In the genomic region with DNA sequence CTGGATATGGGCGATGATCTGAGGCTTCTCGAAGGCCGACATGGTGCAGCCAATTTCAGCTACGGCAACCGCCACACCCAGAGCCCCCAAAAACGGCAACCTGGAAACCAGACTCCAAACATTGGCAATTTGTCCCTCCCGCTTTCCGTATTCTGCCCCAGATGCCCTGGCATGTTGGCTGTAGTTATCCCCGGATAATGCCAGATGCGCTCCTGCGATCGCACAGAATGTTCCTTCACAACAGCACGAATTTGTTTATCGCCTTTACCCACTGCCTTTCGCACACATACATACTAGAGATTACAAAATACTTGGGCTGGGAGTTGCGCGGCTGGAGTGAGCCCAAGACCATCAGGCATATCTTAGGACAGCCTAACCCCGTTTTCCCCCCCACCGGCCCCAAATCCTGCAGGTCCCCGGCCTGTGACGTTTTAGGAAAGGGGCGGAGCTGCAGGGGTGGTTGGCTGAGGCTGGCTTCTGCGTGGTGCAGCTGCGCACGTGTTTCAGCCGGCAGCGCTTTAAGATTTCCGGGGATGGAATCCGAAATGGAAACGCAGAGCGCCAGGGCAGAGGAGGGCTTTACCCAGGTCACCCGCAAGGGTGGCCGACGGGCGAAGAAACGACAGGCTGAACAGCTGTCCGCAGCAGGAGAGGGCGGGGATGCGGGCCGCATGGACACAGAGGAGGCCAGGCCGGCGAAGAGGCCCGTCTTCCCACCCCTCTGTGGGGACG, we compare ENCODE assay signal across 1 cellular context.
TF ChIP-seq lines count a peak whose summit lies in the region.

A gene (plus strand): TSS at position 487 of the 732 bp plus-strand sequence. CDS start 47 bp downstream, at position 534.

TF ChIP-seq in HepG2, 621 proteins besides CTCF, POLR2A, EP300 and RAD21 (continued from another document and continues in another):
- TF ChIP-seq, protein P1, sequence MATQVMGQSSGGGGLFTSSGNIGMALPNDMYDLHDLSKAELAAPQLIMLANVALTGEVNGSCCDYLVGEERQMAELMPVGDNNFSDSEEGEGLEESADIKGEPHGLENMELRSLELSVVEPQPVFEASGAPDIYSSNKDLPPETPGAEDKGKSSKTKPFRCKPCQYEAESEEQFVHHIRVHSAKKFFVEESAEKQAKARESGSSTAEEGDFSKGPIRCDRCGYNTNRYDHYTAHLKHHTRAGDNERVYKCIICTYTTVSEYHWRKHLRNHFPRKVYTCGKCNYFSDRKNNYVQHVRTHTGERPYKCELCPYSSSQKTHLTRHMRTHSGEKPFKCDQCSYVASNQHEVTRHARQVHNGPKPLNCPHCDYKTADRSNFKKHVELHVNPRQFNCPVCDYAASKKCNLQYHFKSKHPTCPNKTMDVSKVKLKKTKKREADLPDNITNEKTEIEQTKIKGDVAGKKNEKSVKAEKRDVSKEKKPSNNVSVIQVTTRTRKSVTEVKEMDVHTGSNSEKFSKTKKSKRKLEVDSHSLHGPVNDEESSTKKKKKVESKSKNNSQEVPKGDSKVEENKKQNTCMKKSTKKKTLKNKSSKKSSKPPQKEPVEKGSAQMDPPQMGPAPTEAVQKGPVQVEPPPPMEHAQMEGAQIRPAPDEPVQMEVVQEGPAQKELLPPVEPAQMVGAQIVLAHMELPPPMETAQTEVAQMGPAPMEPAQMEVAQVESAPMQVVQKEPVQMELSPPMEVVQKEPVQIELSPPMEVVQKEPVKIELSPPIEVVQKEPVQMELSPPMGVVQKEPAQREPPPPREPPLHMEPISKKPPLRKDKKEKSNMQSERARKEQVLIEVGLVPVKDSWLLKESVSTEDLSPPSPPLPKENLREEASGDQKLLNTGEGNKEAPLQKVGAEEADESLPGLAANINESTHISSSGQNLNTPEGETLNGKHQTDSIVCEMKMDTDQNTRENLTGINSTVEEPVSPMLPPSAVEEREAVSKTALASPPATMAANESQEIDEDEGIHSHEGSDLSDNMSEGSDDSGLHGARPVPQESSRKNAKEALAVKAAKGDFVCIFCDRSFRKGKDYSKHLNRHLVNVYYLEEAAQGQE (IDR thresholded peaks at IDR 0.05; ENCODE audit: borderline replicate concordance in 1 of 2, low read depth in 1 of 2, low read length in 2 of 2), result peak in 1 of 2 experiments; percentile 52; a peak in 1 of 4 replicates
- TF ChIP-seq, protein P2, sequence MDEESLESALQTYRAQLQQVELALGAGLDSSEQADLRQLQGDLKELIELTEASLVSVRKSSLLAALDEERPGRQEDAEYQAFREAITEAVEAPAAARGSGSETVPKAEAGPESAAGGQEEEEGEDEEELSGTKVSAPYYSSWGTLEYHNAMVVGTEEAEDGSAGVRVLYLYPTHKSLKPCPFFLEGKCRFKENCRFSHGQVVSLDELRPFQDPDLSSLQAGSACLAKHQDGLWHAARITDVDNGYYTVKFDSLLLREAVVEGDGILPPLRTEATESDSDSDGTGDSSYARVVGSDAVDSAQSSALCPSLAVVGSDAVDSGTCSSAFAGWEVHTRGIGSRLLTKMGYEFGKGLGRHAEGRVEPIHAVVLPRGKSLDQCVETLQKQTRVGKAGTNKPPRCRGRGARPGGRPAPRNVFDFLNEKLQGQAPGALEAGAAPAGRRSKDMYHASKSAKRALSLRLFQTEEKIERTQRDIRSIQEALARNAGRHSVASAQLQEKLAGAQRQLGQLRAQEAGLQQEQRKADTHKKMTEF (CRISPR knock-in tag; IDR thresholded peaks at IDR 0.05), result peak; percentile 60
- TF ChIP-seq RFX1 (IDR thresholded peaks at IDR 0.05), result no peak; the same call in 1 of the 2 replicates
- TF ChIP-seq, protein P3, sequence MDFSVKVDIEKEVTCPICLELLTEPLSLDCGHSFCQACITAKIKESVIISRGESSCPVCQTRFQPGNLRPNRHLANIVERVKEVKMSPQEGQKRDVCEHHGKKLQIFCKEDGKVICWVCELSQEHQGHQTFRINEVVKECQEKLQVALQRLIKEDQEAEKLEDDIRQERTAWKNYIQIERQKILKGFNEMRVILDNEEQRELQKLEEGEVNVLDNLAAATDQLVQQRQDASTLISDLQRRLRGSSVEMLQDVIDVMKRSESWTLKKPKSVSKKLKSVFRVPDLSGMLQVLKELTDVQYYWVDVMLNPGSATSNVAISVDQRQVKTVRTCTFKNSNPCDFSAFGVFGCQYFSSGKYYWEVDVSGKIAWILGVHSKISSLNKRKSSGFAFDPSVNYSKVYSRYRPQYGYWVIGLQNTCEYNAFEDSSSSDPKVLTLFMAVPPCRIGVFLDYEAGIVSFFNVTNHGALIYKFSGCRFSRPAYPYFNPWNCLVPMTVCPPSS (IDR thresholded peaks at IDR 0.05), result no peak
- peak; percentile 73; the same call in 1 of the 2 replicates for TF ChIP-seq ZNF850 (CRISPR knock-in tag; conservative IDR thresholded peaks at IDR 0.05)
- TF ChIP-seq ZNF790 (CRISPR knock-in tag; IDR thresholded peaks at IDR 0.05; ENCODE audit: borderline replicate concordance), result no peak
- peak; percentile 83 for TF ChIP-seq EED (CRISPR knock-in tag; IDR thresholded peaks at IDR 0.05)
- peak; percentile 27; the same call in 1 of the 2 replicates for TF ChIP-seq ETV6 (CRISPR knock-in tag; conservative IDR thresholded peaks at IDR 0.05)
- peak; percentile 78; the same call in 1 of the 2 replicates for TF ChIP-seq ZNF343 (CRISPR knock-in tag; IDR thresholded peaks at IDR 0.05)
- peak; percentile 82; the same call in 1 of the 2 replicates for TF ChIP-seq ZSCAN29 (CRISPR knock-in tag; conservative IDR thresholded peaks at IDR 0.05)
- peak; percentile 28; the same call in 1 of the 2 replicates for TF ChIP-seq ZNF460 (CRISPR knock-in tag; IDR thresholded peaks at IDR 0.05; ENCODE audit: borderline replicate concordance)
- TF ChIP-seq HNRNPUL1 (IDR thresholded peaks at IDR 0.05; ENCODE audit: low read depth, low read length), result no peak
- TF ChIP-seq, protein P4, sequence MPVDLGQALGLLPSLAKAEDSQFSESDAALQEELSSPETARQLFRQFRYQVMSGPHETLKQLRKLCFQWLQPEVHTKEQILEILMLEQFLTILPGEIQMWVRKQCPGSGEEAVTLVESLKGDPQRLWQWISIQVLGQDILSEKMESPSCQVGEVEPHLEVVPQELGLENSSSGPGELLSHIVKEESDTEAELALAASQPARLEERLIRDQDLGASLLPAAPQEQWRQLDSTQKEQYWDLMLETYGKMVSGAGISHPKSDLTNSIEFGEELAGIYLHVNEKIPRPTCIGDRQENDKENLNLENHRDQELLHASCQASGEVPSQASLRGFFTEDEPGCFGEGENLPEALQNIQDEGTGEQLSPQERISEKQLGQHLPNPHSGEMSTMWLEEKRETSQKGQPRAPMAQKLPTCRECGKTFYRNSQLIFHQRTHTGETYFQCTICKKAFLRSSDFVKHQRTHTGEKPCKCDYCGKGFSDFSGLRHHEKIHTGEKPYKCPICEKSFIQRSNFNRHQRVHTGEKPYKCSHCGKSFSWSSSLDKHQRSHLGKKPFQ (CRISPR knock-in tag; IDR thresholded peaks at IDR 0.05; ENCODE audit: insufficient replicate concordance), result peak; percentile 42
- TF ChIP-seq, protein P5, sequence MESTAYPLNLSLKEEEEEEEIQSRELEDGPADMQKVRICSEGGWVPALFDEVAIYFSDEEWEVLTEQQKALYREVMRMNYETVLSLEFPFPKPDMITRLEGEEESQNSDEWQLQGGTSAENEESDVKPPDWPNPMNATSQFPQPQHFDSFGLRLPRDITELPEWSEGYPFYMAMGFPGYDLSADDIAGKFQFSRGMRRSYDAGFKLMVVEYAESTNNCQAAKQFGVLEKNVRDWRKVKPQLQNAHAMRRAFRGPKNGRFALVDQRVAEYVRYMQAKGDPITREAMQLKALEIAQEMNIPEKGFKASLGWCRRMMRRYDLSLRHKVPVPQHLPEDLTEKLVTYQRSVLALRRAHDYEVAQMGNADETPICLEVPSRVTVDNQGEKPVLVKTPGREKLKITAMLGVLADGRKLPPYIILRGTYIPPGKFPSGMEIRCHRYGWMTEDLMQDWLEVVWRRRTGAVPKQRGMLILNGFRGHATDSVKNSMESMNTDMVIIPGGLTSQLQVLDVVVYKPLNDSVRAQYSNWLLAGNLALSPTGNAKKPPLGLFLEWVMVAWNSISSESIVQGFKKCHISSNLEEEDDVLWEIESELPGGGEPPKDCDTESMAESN (CRISPR knock-in tag; conservative IDR thresholded peaks at IDR 0.05), result peak; percentile 95
- peak; percentile 65 for TF ChIP-seq SALL2 (CRISPR knock-in tag; IDR thresholded peaks at IDR 0.05)
- TF ChIP-seq, protein P6, sequence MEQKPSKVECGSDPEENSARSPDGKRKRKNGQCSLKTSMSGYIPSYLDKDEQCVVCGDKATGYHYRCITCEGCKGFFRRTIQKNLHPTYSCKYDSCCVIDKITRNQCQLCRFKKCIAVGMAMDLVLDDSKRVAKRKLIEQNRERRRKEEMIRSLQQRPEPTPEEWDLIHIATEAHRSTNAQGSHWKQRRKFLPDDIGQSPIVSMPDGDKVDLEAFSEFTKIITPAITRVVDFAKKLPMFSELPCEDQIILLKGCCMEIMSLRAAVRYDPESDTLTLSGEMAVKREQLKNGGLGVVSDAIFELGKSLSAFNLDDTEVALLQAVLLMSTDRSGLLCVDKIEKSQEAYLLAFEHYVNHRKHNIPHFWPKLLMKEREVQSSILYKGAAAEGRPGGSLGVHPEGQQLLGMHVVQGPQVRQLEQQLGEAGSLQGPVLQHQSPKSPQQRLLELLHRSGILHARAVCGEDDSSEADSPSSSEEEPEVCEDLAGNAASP (CRISPR knock-in tag; IDR thresholded peaks at IDR 0.05; ENCODE audit: borderline replicate concordance), result no peak; the same call in 1 of the 2 replicates
- peak; percentile 44; the same call in 1 of the 2 replicates for TF ChIP-seq SMYD3 (CRISPR knock-in tag; IDR thresholded peaks at IDR 0.05)
- peak; percentile 22; the same call in 1 of the 2 replicates for TF ChIP-seq ETV5 (CRISPR knock-in tag; IDR thresholded peaks at IDR 0.05; ENCODE audit: borderline replicate concordance)
- TF ChIP-seq KDM3A (CRISPR knock-in tag; IDR thresholded peaks at IDR 0.05; ENCODE audit: low read depth), result peak; percentile 63; the same call in 1 of the 2 replicates
- TF ChIP-seq, protein P7, sequence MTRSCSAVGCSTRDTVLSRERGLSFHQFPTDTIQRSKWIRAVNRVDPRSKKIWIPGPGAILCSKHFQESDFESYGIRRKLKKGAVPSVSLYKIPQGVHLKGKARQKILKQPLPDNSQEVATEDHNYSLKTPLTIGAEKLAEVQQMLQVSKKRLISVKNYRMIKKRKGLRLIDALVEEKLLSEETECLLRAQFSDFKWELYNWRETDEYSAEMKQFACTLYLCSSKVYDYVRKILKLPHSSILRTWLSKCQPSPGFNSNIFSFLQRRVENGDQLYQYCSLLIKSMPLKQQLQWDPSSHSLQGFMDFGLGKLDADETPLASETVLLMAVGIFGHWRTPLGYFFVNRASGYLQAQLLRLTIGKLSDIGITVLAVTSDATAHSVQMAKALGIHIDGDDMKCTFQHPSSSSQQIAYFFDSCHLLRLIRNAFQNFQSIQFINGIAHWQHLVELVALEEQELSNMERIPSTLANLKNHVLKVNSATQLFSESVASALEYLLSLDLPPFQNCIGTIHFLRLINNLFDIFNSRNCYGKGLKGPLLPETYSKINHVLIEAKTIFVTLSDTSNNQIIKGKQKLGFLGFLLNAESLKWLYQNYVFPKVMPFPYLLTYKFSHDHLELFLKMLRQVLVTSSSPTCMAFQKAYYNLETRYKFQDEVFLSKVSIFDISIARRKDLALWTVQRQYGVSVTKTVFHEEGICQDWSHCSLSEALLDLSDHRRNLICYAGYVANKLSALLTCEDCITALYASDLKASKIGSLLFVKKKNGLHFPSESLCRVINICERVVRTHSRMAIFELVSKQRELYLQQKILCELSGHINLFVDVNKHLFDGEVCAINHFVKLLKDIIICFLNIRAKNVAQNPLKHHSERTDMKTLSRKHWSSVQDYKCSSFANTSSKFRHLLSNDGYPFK (CRISPR knock-in tag; IDR thresholded peaks at IDR 0.05; ENCODE audit: borderline replicate concordance), result peak; percentile 97
- peak; percentile 94; the same call in 1 of the 2 replicates for TF ChIP-seq TARDBP (CRISPR knock-in tag; IDR thresholded peaks at IDR 0.05)
- 0 out of 2 replicates have a peak, but pooled peaks have one; percentile 56 for TF ChIP-seq ZNF563 (CRISPR knock-in tag; IDR thresholded peaks at IDR 0.05)
- TF ChIP-seq ZNF569 (CRISPR knock-in tag; IDR thresholded peaks at IDR 0.05; ENCODE audit: borderline replicate concordance), result 0 out of 2 replicates have a peak, but pooled peaks have one; percentile 41
- TF ChIP-seq NCOA1 (CRISPR knock-in tag; IDR thresholded peaks at IDR 0.05), result 0 out of 2 replicates have a peak, but pooled peaks have one; percentile 43
- TF ChIP-seq, protein P8, sequence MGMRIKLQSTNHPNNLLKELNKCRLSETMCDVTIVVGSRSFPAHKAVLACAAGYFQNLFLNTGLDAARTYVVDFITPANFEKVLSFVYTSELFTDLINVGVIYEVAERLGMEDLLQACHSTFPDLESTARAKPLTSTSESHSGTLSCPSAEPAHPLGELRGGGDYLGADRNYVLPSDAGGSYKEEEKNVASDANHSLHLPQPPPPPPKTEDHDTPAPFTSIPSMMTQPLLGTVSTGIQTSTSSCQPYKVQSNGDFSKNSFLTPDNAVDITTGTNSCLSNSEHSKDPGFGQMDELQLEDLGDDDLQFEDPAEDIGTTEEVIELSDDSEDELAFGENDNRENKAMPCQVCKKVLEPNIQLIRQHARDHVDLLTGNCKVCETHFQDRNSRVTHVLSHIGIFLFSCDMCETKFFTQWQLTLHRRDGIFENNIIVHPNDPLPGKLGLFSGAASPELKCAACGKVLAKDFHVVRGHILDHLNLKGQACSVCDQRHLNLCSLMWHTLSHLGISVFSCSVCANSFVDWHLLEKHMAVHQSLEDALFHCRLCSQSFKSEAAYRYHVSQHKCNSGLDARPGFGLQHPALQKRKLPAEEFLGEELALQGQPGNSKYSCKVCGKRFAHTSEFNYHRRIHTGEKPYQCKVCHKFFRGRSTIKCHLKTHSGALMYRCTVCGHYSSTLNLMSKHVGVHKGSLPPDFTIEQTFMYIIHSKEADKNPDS (CRISPR knock-in tag; IDR thresholded peaks at IDR 0.05), result no peak
- no peak for TF ChIP-seq NCOA5 (CRISPR knock-in tag; IDR thresholded peaks at IDR 0.05)
- TF ChIP-seq, protein P9, sequence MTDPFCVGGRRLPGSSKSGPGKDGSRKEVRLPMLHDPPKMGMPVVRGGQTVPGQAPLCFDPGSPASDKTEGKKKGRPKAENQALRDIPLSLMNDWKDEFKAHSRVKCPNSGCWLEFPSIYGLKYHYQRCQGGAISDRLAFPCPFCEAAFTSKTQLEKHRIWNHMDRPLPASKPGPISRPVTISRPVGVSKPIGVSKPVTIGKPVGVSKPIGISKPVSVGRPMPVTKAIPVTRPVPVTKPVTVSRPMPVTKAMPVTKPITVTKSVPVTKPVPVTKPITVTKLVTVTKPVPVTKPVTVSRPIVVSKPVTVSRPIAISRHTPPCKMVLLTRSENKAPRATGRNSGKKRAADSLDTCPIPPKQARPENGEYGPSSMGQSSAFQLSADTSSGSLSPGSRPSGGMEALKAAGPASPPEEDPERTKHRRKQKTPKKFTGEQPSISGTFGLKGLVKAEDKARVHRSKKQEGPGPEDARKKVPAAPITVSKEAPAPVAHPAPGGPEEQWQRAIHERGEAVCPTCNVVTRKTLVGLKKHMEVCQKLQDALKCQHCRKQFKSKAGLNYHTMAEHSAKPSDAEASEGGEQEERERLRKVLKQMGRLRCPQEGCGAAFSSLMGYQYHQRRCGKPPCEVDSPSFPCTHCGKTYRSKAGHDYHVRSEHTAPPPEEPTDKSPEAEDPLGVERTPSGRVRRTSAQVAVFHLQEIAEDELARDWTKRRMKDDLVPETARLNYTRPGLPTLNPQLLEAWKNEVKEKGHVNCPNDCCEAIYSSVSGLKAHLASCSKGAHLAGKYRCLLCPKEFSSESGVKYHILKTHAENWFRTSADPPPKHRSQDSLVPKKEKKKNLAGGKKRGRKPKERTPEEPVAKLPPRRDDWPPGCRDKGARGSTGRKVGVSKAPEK (CRISPR knock-in tag; IDR thresholded peaks at IDR 0.05; ENCODE audit: borderline replicate concordance), result no peak
- TF ChIP-seq, protein P10, sequence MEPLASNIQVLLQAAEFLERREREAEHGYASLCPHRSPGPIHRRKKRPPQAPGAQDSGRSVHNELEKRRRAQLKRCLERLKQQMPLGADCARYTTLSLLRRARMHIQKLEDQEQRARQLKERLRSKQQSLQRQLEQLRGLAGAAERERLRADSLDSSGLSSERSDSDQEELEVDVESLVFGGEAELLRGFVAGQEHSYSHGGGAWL (CRISPR knock-in tag; IDR thresholded peaks at IDR 0.05), result peak; percentile 91; the same call in 1 of the 2 replicates
- TF ChIP-seq PHF20 (CRISPR knock-in tag; IDR thresholded peaks at IDR 0.05), result peak; percentile 95
- TF ChIP-seq ZNF678 (CRISPR knock-in tag; IDR thresholded peaks at IDR 0.05), result peak; percentile 55; the same call in 1 of the 2 replicates
- TF ChIP-seq ZNF329 (CRISPR knock-in tag; IDR thresholded peaks at IDR 0.05; ENCODE audit: low read depth), result peak; percentile 86
